9 cellular contexts compared by ENCODE assay signal in the genomic region with DNA sequence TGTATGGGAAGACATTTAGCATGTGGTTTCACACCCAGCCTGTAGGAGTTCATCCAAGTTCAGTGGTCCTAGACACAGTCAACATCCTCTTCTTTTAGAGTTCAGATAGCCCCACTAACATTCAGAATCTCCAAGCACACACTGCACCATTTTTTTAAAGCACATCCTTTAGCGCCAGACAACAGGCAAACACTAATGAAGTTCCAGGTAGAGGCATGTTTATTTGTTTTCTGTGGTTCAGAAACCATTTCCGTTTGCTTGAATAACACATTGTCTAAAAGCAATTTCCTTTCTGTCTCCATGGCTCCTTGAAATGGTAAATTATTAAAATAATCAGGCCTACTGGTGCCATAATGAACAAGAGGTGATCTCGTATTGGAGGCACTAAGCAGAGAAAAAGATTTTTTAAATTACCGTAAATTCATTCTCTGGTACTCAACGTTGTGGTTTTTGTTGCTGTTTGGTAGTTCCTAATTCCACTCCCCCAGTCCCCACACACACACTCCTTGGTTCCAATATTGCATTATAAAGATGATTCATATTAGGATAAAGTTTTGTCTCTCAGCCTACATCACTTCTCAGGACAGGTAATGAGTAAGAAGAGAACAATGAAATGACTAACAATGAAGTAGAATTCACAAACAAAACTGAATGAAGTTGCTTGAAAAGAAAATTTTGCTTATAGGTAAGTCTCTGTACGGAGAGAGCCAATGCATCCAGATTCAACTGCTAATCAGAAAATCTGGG.
DNase-seq lines count a peak whose midpoint lies in the region; ATAC-seq, FAIRE-seq and TF ChIP-seq lines count a peak whose summit lies in the region.
"Had no signal": no experiment of that assay in that cellular context is flagged by ENCODE, and none has a peak within 500 bp of the region (broad histone marks: within the 10 kb centered on the region; RNA-seq: fewer than 3 reads in every experiment).

No MANE protein-coding gene starts in this region.

- H3K9me3 Mint-ChIP-seq in glutamatergic neuron (ENCODE audit: unreplicated experiment), result peaks cover 2% of the 10 kb centered on the region
- no peaks in the 10 kb centered on the region for H3K9me3 Mint-ChIP-seq in CD4-positive, alpha-beta T cell
- H3K9me3 Mint-ChIP-seq in endothelial cell (ENCODE audit: unreplicated experiment), result no peaks in the 10 kb centered on the region

- ATAC-seq in A549 (peak; percentile 57 to 66; a peak in 3 of 6 replicates), GM18520 (IDR thresholded peaks at IDR 0.05; ENCODE audit: unreplicated experiment) (peak; percentile 92), HG02763 (IDR thresholded peaks at IDR 0.05; ENCODE audit: unreplicated experiment) (peak; percentile 72), RWPE2 (ENCODE audit: low read depth) (peak; percentile 97), left lobe of liver (no peak)
- ATAC-seq in CD4-positive, alpha-beta T cell (ENCODE audit: poor library complexity), result no peak

- H3K27ac Mint-ChIP-seq in glutamatergic neuron (ENCODE audit: unreplicated experiment) (no peak overlapping the region), endothelial cell (ENCODE audit: unreplicated experiment) (no peak overlapping the region)
- no peak overlapping the region for H3K27ac Mint-ChIP-seq in CD4-positive, alpha-beta T cell

- H3K4me2 ChIP-seq in A549, result peak overlapping the region; percentile 19; the same call in 2 of the 3 replicates

- H3K4me3 ChIP-seq in A549 (no peak overlapping the region), RWPE2 (ENCODE audit: severe bottlenecking) (no peak overlapping the region)

- no peak overlapping the region for H3K4me3 Mint-ChIP-seq in glutamatergic neuron (ENCODE audit: unreplicated experiment)
- no peak overlapping the region for H3K4me3 Mint-ChIP-seq in CD4-positive, alpha-beta T cell
- H3K4me3 Mint-ChIP-seq in endothelial cell (ENCODE audit: unreplicated experiment), result no peak overlapping the region

- H3K4me1 Mint-ChIP-seq in glutamatergic neuron (ENCODE audit: low read depth, unreplicated experiment), result no peaks in the 10 kb centered on the region
- peaks cover 7% of the 10 kb centered on the region for H3K4me1 Mint-ChIP-seq in CD4-positive, alpha-beta T cell (ENCODE audit: low read depth)
- no peaks in the 10 kb centered on the region for H3K4me1 Mint-ChIP-seq in endothelial cell (ENCODE audit: unreplicated experiment)

- TF ChIP-seq RAD21 in A549 (conservative IDR thresholded peaks at IDR 0.05 in 1 of 2, IDR thresholded peaks at IDR 0.05 in 1 of 2), result no peak

- TF ChIP-seq EP300 in A549 (IDR thresholded peaks at IDR 0.05), result no peak

- TF ChIP-seq CTCF in A549 (IDR thresholded peaks at IDR 0.05) (no peak), RWPE2 (IDR thresholded peaks at IDR 0.05; ENCODE audit: poor library complexity, severe bottlenecking) (peak; percentile 17), glutamatergic neuron (IDR thresholded peaks at IDR 0.05; ENCODE audit: partially characterized antibody, unreplicated experiment) (no peak), endothelial cell (IDR thresholded peaks at IDR 0.05; ENCODE audit: unreplicated experiment) (no peak)
- no peak for TF ChIP-seq CTCF in CD4-positive, alpha-beta T cell (IDR thresholded peaks at IDR 0.05)

- CTCF ChIA-PET in A549 (lab: Yijun Ruan, JAX), result interaction anchor here (0.6 to 1.6 kb wide), 3 partner anchors 20 to 354 kb away, joined by 3 read pairs; no protein-coding TSS in a partner anchor
- CTCF ChIA-PET in CD4-positive, alpha-beta T cell (lab: Charles Lee), result no interaction called here

- H3K27me3 ChIP-seq in RWPE2 (ENCODE audit: insufficient read depth, poor library complexity, severe bottlenecking), result no peaks in the 10 kb centered on the region
- H3K27me3 ChIP-seq in CD4-positive, alpha-beta T cell (ENCODE audit: control insufficient read depth, insufficient read depth, low read length), result no peaks in the 10 kb centered on the region

- TF ChIP-seq POLR2A in A549 (IDR thresholded peaks at IDR 0.05; ENCODE audit: low read length), result no peak

- intact Hi-C loops in CD4-positive, alpha-beta T cell (cut with DNase I, micrococcal nuclease), result no loop called here

- WGBS in A549 (ENCODE audit: missing lambda C conversion rate), result 64% methylated on average over 6 of the region's 6 CpGs

- POLR2A ChIA-PET in A549 (lab: Yijun Ruan, JAX), result no interaction called here
- POLR2A ChIA-PET in CD4-positive, alpha-beta T cell (lab: Charles Lee), result no interaction called here

- H3K36me3 ChIP-seq in RWPE2 (ENCODE audit: low read depth), result no peaks in the 10 kb centered on the region

- H3K27me3 Mint-ChIP-seq in glutamatergic neuron (ENCODE audit: unreplicated experiment) (no peaks in the 10 kb centered on the region), endothelial cell (ENCODE audit: unreplicated experiment) (no peaks in the 10 kb centered on the region)
- H3K27me3 Mint-ChIP-seq in CD4-positive, alpha-beta T cell, result peaks cover 29% of the 10 kb centered on the region

- DNase-seq in A549 (ENCODE audit: low read depth in 1 of 2, low spot score in 1 of 2), result peak; percentile 10 to 11
- no peak for DNase-seq in RWPE2 (ENCODE audit: low spot score)
- no peak for DNase-seq in glutamatergic neuron
- no peak for DNase-seq in CD4-positive, alpha-beta T cell
- DNase-seq in endothelial cell (ENCODE audit: low spot score), result no peak
- DNase-seq in left lobe of liver (ENCODE audit: low spot score), result no peak
- DNase-seq: DND-41 had no signal

- H3K27ac ChIP-seq in A549 (peak overlapping the region in 1 of 2 experiments; percentile 22; a peak in 2 of 6 replicates), RWPE2 (ENCODE audit: poor library complexity, severe bottlenecking) (peak overlapping the region; percentile 93)
- no peak overlapping the region for H3K27ac ChIP-seq in CD4-positive, alpha-beta T cell (ENCODE audit: low read depth, low read length)

- H3K9me3 ChIP-seq in A549 (no peaks in the 10 kb centered on the region), RWPE2 (ENCODE audit: severe bottlenecking) (peaks cover 1% of the 10 kb centered on the region)
- H3K9me3 ChIP-seq in CD4-positive, alpha-beta T cell (ENCODE audit: control insufficient read depth, low read length), result no peaks in the 10 kb centered on the region

- peaks cover 10% of the 10 kb centered on the region for H3K36me3 Mint-ChIP-seq in glutamatergic neuron (ENCODE audit: unreplicated experiment)
- no peaks in the 10 kb centered on the region for H3K36me3 Mint-ChIP-seq in CD4-positive, alpha-beta T cell (ENCODE audit: low read depth)
- H3K36me3 Mint-ChIP-seq in endothelial cell (ENCODE audit: low read depth, unreplicated experiment), result no peaks in the 10 kb centered on the region

- H3K4me1 ChIP-seq in A549 (peaks cover 12% of the 10 kb centered on the region), RWPE2 (ENCODE audit: insufficient read depth, poor library complexity, severe bottlenecking) (peaks cover 28% of the 10 kb centered on the region)

- no peak for FAIRE-seq in A549 (lab: Jason Lieb, UNC)

TF ChIP-seq in A549, 52 proteins besides CTCF, POLR2A, EP300 and RAD21:
- TF ChIP-seq ZNF302 (CRISPR knock-in tag; IDR thresholded peaks at IDR 0.05) (no peak), POLR2AphosphoS2 (conservative IDR thresholded peaks at IDR 0.05; ENCODE audit: low read length) (no peak), KDM1A (IDR thresholded peaks at IDR 0.05; ENCODE audit: low read depth) (no peak), CEBPB (IDR thresholded peaks at IDR 0.05) (0 out of 4 replicates have a peak, but pooled peaks of 1 of the 2 experiments have one; percentile 10), ZC3H11A (IDR thresholded peaks at IDR 0.05) (no peak), FOXS1 (CRISPR knock-in tag; IDR thresholded peaks at IDR 0.05) (no peak), KDM5A (IDR thresholded peaks at IDR 0.05) (no peak), JUNB (IDR thresholded peaks at IDR 0.05) (peak; percentile 68), FOSL2 (IDR thresholded peaks at IDR 0.05) (peak; percentile 68), FOSL2 (CRISPR knock-in tag; IDR thresholded peaks at IDR 0.05) (peak; percentile 57)
- TF ChIP-seq, protein P1, sequence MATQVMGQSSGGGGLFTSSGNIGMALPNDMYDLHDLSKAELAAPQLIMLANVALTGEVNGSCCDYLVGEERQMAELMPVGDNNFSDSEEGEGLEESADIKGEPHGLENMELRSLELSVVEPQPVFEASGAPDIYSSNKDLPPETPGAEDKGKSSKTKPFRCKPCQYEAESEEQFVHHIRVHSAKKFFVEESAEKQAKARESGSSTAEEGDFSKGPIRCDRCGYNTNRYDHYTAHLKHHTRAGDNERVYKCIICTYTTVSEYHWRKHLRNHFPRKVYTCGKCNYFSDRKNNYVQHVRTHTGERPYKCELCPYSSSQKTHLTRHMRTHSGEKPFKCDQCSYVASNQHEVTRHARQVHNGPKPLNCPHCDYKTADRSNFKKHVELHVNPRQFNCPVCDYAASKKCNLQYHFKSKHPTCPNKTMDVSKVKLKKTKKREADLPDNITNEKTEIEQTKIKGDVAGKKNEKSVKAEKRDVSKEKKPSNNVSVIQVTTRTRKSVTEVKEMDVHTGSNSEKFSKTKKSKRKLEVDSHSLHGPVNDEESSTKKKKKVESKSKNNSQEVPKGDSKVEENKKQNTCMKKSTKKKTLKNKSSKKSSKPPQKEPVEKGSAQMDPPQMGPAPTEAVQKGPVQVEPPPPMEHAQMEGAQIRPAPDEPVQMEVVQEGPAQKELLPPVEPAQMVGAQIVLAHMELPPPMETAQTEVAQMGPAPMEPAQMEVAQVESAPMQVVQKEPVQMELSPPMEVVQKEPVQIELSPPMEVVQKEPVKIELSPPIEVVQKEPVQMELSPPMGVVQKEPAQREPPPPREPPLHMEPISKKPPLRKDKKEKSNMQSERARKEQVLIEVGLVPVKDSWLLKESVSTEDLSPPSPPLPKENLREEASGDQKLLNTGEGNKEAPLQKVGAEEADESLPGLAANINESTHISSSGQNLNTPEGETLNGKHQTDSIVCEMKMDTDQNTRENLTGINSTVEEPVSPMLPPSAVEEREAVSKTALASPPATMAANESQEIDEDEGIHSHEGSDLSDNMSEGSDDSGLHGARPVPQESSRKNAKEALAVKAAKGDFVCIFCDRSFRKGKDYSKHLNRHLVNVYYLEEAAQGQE (IDR thresholded peaks at IDR 0.05), result no peak
- TF ChIP-seq, protein P2, sequence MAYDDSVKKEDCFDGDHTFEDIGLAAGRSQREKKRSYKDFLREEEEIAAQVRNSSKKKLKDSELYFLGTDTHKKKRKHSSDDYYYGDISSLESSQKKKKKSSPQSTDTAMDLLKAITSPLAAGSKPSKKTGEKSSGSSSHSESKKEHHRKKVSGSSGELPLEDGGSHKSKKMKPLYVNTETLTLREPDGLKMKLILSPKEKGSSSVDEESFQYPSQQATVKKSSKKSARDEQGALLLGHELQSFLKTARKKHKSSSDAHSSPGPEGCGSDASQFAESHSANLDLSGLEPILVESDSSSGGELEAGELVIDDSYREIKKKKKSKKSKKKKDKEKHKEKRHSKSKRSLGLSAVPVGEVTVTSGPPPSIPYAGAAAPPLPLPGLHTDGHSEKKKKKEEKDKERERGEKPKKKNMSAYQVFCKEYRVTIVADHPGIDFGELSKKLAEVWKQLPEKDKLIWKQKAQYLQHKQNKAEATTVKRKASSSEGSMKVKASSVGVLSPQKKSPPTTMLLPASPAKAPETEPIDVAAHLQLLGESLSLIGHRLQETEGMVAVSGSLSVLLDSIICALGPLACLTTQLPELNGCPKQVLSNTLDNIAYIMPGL (CRISPR knock-in tag; IDR thresholded peaks at IDR 0.05; ENCODE audit: borderline replicate concordance), result no peak

Comparison
In these comparisons a context has a peak if more than half of its experiments do, and no peak if none do; other contexts are left out.
1. ATAC-seq: peak in A549 (2 of 2), GM18520 (single experiment), HG02763 (single experiment) and RWPE2 (single experiment); none in CD4-positive, alpha-beta T cell (single experiment) and left lobe of liver (single experiment).
2. DNase-seq: peak in A549 (2 of 2); none in RWPE2 (single experiment), glutamatergic neuron (single experiment), CD4-positive, alpha-beta T cell (0 of 10), endothelial cell (single experiment) and left lobe of liver (single experiment).